ENCODE assay signal across 6 cellular contexts in genomic region chr5:177402271-177403043, GRCh38. TPM values are rescaled to one million over a fixed set of nuclear protein-coding genes. Genes with fewer than 3 reads are reported as not detected.
DNase-seq lines count a peak whose midpoint lies in the region; ATAC-seq and TF ChIP-seq lines count a peak whose summit lies in the region.

No MANE protein-coding gene starts in this region.

- POLR2A ChIA-PET in AG04449 (lab: Yijun Ruan, JAX), result interaction anchor here (1.0 to 3.8 kb wide), 2 partner anchors 74 to 94 kb away, joined by 3 to 21 read pairs; partner anchors contain the start of gene PDLIM7
- POLR2A ChIA-PET in activated B cell treated with CpG ODN at 0.5 μM for 24 hours (lab: Charles Lee), result interaction anchor here (0.9 to 6.3 kb wide), 9 partner anchors 11 to 106 kb away, joined by 3 to 88 read pairs (median 7); partner anchors contain the start of genes GRK6, LMAN2 and PRR7

- DNase-seq in AG04449 (ENCODE audit: low read depth, low spot score), result no peak
- DNase-seq in LHCN-M2 (ENCODE audit: low read depth), result peak; percentile 32
- peak; percentile 38 for DNase-seq in activated B cell treated with CpG ODN at 0.5 μM for 24 hours
- DNase-seq in erythroblast (lab: John Stamatoyannopoulos, UW), result peak; percentile 57 to 68
- DNase-seq in spleen, result peak; percentile 87

- no peaks in the 10 kb centered on the region for H3K36me3 ChIP-seq in spleen

- 13 to 24% (median 17%) methylated on average over 24 to 49 of the region's 49 CpGs for WGBS in spleen, 5 donors

- no peak overlapping the region for H3K27ac ChIP-seq in spleen

- no peaks in the 10 kb centered on the region for H3K36me3 Mint-ChIP-seq in activated B cell treated with CpG ODN at 0.5 μM for 24 hours (ENCODE audit: low read depth)

- H3K27me3 ChIP-seq in spleen (replicated peaks in 1 of 7), result peaks cover 0 to 66% (median 48%) of the 10 kb centered on the region in 7 donors

- H3K4me1 ChIP-seq in spleen, result peaks cover 33 to 61% (median 51%) of the 10 kb centered on the region in 6 donors

- H3K4me1 Mint-ChIP-seq in activated B cell treated with CpG ODN at 0.5 μM for 24 hours, result peaks cover 39% of the 10 kb centered on the region

- H3K27me3 Mint-ChIP-seq in activated B cell treated with CpG ODN at 0.5 μM for 24 hours, result peaks cover 5% of the 10 kb centered on the region

- CTCF ChIA-PET in AG04449 (lab: Yijun Ruan, JAX), result interaction anchor here (0.8 to 31.8 kb wide), 19 partner anchors 8 to 288 kb away, joined by 3 to 853 read pairs (median 21); partner anchors contain the start of genes GRK6, LMAN2, MXD3 and PRR7
- CTCF ChIA-PET in activated B cell treated with CpG ODN at 0.5 μM for 24 hours (lab: Charles Lee), result interaction anchor here (1.1 to 8.5 kb wide), 10 partner anchors 13 to 287 kb away, joined by 3 to 293 read pairs (median 20); partner anchors contain the start of genes GRK6 and PRR7

- no peaks in the 10 kb centered on the region for H3K9me3 Mint-ChIP-seq in activated B cell treated with CpG ODN at 0.5 μM for 24 hours

- intact Hi-C loops in activated B cell treated with CpG ODN at 0.5 μM for 24 hours (cut with micrococcal nuclease) (loop anchor here (1.0 to 2.0 kb wide), 4 partner anchors 12 to 92 kb away; partner anchors contain the start of gene MXD3), spleen (cut with DNase I; ENCODE audit: low total_unique reads) (loop anchor here (5.0 kb wide), 1 partner anchor 50 kb away; no protein-coding TSS in a partner anchor)

- H3K4me3 Mint-ChIP-seq in activated B cell treated with CpG ODN at 0.5 μM for 24 hours, result peak overlapping the region; percentile 79

- ATAC-seq in activated B cell treated with CpG ODN at 0.5 μM for 24 hours (ENCODE audit: low read depth) (peak; percentile 12), GM18520 (IDR thresholded peaks at IDR 0.05; ENCODE audit: unreplicated experiment) (no peak)

- H3K4me3 ChIP-seq in AG04449 (ENCODE audit: low read depth, low read length) (peak overlapping the region; percentile 71), spleen (peak overlapping the region in 7 of 8 donors; percentile 47 to 86 (median 61))

- peak overlapping the region; percentile 35 for H3K27ac Mint-ChIP-seq in activated B cell treated with CpG ODN at 0.5 μM for 24 hours

- TF ChIP-seq POLR2A in erythroblast (IDR thresholded peaks at IDR 0.05; ENCODE audit: low read length), result no peak
- TF ChIP-seq POLR2A in spleen (IDR thresholded peaks at IDR 0.05), result no peak

- no peaks in the 10 kb centered on the region for H3K9me3 ChIP-seq in spleen

- peak; percentile 72 for TF ChIP-seq CTCF in AG04449 (IDR thresholded peaks at IDR 0.05; ENCODE audit: insufficient read depth, low read length, missing control alignments)
- TF ChIP-seq CTCF in activated B cell treated with CpG ODN at 0.5 μM for 24 hours (IDR thresholded peaks at IDR 0.05), result no peak
- TF ChIP-seq CTCF in spleen (IDR thresholded peaks at IDR 0.05 in 8 of 11, conservative IDR thresholded peaks at IDR 0.05 in 3 of 11), result peak in 9 of 11 experiments; percentile 4 to 55 (median 27)

RNA-seq across cellular contexts. Expression of gene PFN3, which starts 2.0 kb away (rescaled TPM):
- total RNA-seq in LHCN-M2 (2014; rRNA removed), result not detected in 2 replicates
- polyA plus RNA-seq in LHCN-M2 (2012), result not detected
- total RNA-seq in activated B cell treated with CpG ODN at 0.5 μM for 24 hours, result not detected in 2 replicates
- total RNA-seq in spleen, result not detected
- not detected for polyA plus RNA-seq in spleen

RNA-seq across cellular contexts. Expression of gene F12, which starts 6.9 kb away (rescaled TPM):
- total RNA-seq in LHCN-M2 (2014; rRNA removed) (3.1 and 3.6 TPM in 2 replicates), activated B cell treated with CpG ODN at 0.5 μM for 24 hours (0.31 TPM in 1 of 2 replicates, not detected in the other), spleen (1 to 10 TPM in 3 of 7 donors, under 1 TPM in 4; 0.60 to 1.7 (median 0.94) TPM)
- polyA plus RNA-seq in LHCN-M2 (2012), result 1.6 TPM
- 1 to 10 TPM; 1.1 to 2.3 (median 1.3) TPM for polyA plus RNA-seq in spleen

RNA-seq across cellular contexts. Expression of gene SLC34A1, which starts 18.2 kb away (rescaled TPM):
- total RNA-seq in LHCN-M2 (2014; rRNA removed) (not detected in 2 replicates), activated B cell treated with CpG ODN at 0.5 μM for 24 hours (not detected in 2 replicates), spleen (under 1 TPM in 5 of 7 donors, not detected in 2; 0.13 to 0.77 (median 0.19) TPM)
- not detected for polyA plus RNA-seq in LHCN-M2 (2012)
- under 1 TPM in 2 of 3 donors, not detected in 1; 0.02 to 0.06 TPM for polyA plus RNA-seq in spleen

RNA-seq across cellular contexts. Expression of gene GRK6, which starts 24.0 kb away (rescaled TPM):
- total RNA-seq in LHCN-M2 (2014; rRNA removed), result 23.8 TPM in 2 replicates
- polyA plus RNA-seq in LHCN-M2 (2012), result 22.7 TPM
- total RNA-seq in activated B cell treated with CpG ODN at 0.5 μM for 24 hours, result 90.6 and 92.6 TPM in 2 replicates
- total RNA-seq in spleen, result 100 to 1,000 TPM; 114 to 170 (median 149) TPM
- 10 to 100 TPM; 45.7 to 75.9 (median 55.3) TPM for polyA plus RNA-seq in spleen

RNA-seq across cellular contexts. Expression of gene PRR7, which starts 44.2 kb away (rescaled TPM):
- 48.0 and 55.4 TPM in 2 replicates for total RNA-seq in LHCN-M2 (2014; rRNA removed)
- 15.5 TPM for polyA plus RNA-seq in LHCN-M2 (2012)
- 2.4 and 3.2 TPM in 2 replicates for total RNA-seq in activated B cell treated with CpG ODN at 0.5 μM for 24 hours
- 1 to 10 TPM in 6 of 7 donors, not detected in 1; 2.6 to 5.3 (median 4.7) TPM for total RNA-seq in spleen
- 1 to 10 TPM; 1.7 to 5.7 (median 3.9) TPM for polyA plus RNA-seq in spleen
